Comparison of ENCODE assay signal across 8 cellular contexts in the genomic region with DNA sequence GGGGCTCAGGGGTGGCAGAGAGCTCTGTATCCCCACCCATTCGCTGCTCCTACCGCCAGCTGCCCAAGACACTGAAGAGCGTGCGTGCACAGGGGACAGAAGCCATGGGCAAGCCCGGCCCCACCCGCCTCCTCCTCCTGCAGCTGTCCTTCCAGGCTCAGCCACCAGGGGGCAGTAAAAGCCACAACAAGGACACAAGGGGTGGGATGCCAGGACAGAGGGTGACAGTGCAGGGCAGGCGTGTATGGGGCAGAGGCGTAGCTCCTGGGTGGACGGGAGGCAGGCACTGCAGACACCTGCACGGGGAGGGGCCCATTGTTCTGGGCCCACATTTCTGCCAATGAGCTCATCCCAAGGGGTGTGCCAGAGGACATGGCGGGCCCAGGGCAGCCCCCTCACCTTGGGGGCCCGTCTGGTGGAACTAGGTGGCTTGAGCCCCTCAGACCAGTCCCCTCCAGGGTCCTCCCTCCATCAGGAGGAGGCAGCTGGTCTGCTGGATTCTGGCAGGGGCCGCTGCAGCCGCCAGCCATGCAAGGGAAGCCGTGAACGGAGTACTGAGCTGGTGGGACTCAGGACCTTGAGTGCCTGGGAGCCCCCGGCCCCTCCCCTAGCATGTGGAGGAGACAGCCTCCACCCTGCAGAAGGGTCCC.
DNase-seq lines count a peak whose midpoint lies in the region; ATAC-seq and TF ChIP-seq lines count a peak whose summit lies in the region.

No MANE protein-coding gene starts in this region.

- TF ChIP-seq CTCF in GM12873 (IDR thresholded peaks at IDR 0.05; ENCODE audit: insufficient read depth, low read depth, low read length, missing control alignments), result peak; percentile 95
- peak; percentile 89 for TF ChIP-seq CTCF in kidney epithelial cell (IDR thresholded peaks at IDR 0.05; ENCODE audit: insufficient read depth, low read length, poor library complexity, severe bottlenecking)

- no peaks in the 10 kb centered on the region for H3K27me3 ChIP-seq in kidney epithelial cell (ENCODE audit: control insufficient read depth, insufficient read depth, low read length)

- H3K4me3 ChIP-seq in kidney epithelial cell (ENCODE audit: low read depth, low read length), result no peak overlapping the region

- no peak for ATAC-seq in HG03097 (IDR thresholded peaks at IDR 0.05; ENCODE audit: low FRiP score, unreplicated experiment)

- DNase-seq in 8988T, result peak; percentile 99
- peak; percentile 65 for DNase-seq in NCI-H2029 (lab: John Stamatoyannopoulos, UW)
- peak; percentile 75 for DNase-seq in activated CD4-positive, CD25-positive, alpha-beta regulatory T cell treated with anti-CD3 and anti-CD28 coated beads, Interleukin-2, amount 50 U/mL, for 16 hours (ENCODE audit: low read depth, low spot score)
- DNase-seq in central memory CD4-positive, alpha-beta T cell, result peak; percentile 65
- DNase-seq in kidney epithelial cell (ENCODE audit: low read depth), result no peak
- peak; percentile 69 for DNase-seq in stimulated activated CD4-positive, alpha-beta T cell treated with anti-CD3 and anti-CD28 coated beads, Interleukin-2, amount 100 ng/mL, for 4 hours (ENCODE audit: low read depth)

- H3K36me3 ChIP-seq in kidney epithelial cell (ENCODE audit: control insufficient read depth, insufficient read depth, low read length), result no peaks in the 10 kb centered on the region
